In the genomic region with DNA sequence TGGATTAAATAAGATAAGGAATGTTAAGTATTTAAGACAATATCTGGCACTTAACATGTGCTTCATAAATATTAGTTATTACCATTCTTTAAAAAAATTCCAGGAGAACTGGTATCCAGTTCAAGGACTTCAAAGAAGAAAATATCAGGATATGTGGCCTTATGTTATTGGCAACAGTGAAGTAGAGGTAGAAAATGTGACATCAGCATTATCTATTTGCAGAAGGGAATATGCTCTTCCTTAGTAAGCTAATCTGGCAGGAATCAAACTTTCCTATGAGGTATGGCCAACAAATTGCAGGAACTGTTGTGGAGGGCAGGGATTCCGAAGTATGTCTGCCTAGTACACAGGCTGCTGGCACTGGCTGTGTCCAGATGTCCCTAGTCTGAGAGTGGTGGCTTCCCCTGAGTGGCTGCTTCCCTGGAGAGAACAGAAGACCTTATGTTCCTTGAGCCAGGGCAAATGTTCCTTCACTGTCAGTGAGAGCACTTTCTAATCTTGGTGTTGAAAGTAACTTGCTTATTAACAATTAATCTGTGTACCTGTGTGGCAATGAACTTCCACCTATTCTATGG, we compare ENCODE assay signal across 23 cellular contexts.
"Had no signal": no experiment of that assay in that cellular context is flagged by ENCODE, and none has a peak within 500 bp of the region (broad histone marks: within the 10 kb centered on the region; RNA-seq: fewer than 3 reads in every experiment).

No MANE protein-coding gene starts in this region.

- H3K4me3 Mint-ChIP-seq: naive B cell; nephron progenitor cell; stimulated activated memory B cell treated with anti-CD40 and anti-IgM and Interleukin-4, amounts not matched to agents 10 μg/mL and 1 μg/mL and 100 μg/mL, for 72 hours; stimulated activated naive CD8-positive, alpha-beta T cell treated with anti-CD3 and anti-CD28 coated beads, Interleukin-15, Interleukin-2, amounts not matched to agents 100 ng/mL and 50 ng/mL, for 24 hours had no signal

- H3K9me3 ChIP-seq: heart right ventricle, psoas muscle, tibial artery, upper lobe of right lung, vagina had no signal

- H3K27me3 ChIP-seq: heart right ventricle, spleen, tibial artery, upper lobe of right lung, vagina had no signal

- H3K27ac Mint-ChIP-seq: naive B cell; nephron progenitor cell; stimulated activated memory B cell treated with anti-CD40 and anti-IgM and Interleukin-4, amounts not matched to agents 10 μg/mL and 1 μg/mL and 100 μg/mL, for 72 hours; stimulated activated naive CD8-positive, alpha-beta T cell treated with anti-CD3 and anti-CD28 coated beads, Interleukin-15, Interleukin-2, amounts not matched to agents 100 ng/mL and 50 ng/mL, for 24 hours had no signal

- H3K4me1 ChIP-seq: heart right ventricle, parathyroid adenoma, psoas muscle, spleen, tibial artery, upper lobe of right lung, vagina had no signal

- H3K27me3 Mint-ChIP-seq: naive B cell; stimulated activated memory B cell treated with anti-CD40 and anti-IgM and Interleukin-4, amounts not matched to agents 10 μg/mL and 1 μg/mL and 100 μg/mL, for 72 hours; stimulated activated naive CD8-positive, alpha-beta T cell treated with anti-CD3 and anti-CD28 coated beads, Interleukin-15, Interleukin-2, amounts not matched to agents 100 ng/mL and 50 ng/mL, for 24 hours had no signal

- H3K4me1 Mint-ChIP-seq: naive B cell; stimulated activated memory B cell treated with anti-CD40 and anti-IgM and Interleukin-4, amounts not matched to agents 10 μg/mL and 1 μg/mL and 100 μg/mL, for 72 hours had no signal

- H3K27ac ChIP-seq: dorsolateral prefrontal cortex, heart right ventricle, parathyroid adenoma, psoas muscle, spleen, tibial artery, upper lobe of right lung, vagina had no signal

- FAIRE-seq: frontal cortex, islet of Langerhans had no signal

- H3K4me3 ChIP-seq: dorsolateral prefrontal cortex, heart right ventricle, psoas muscle, spleen, tibial artery, upper lobe of right lung, vagina had no signal

- H3K79me2 ChIP-seq: parathyroid adenoma had no signal

- H3K36me3 ChIP-seq: heart right ventricle, spleen, tibial artery, upper lobe of right lung, vagina had no signal

- H3K36me3 Mint-ChIP-seq: naive B cell; stimulated activated memory B cell treated with anti-CD40 and anti-IgM and Interleukin-4, amounts not matched to agents 10 μg/mL and 1 μg/mL and 100 μg/mL, for 72 hours had no signal

- DNase-seq: dorsolateral prefrontal cortex; effector CD8-positive, alpha-beta T cell; heart right ventricle; hypothalamus; kidney glomerular epithelial cell; mesendoderm; naive B cell; nephron progenitor cell; psoas muscle; retina; spleen; stimulated activated CD4-positive, alpha-beta T cell treated with anti-CD3 and anti-CD28 coated beads, Interleukin-15, amount 100 ng/mL, for 24 hours; stimulated activated CD4-positive, alpha-beta T cell treated with anti-CD3 and anti-CD28 coated beads, Interleukin-1b, Interleukin-23, amount 100 ng/mL, for 48 hours; stimulated activated CD4-positive, alpha-beta T cell treated with anti-CD3 and anti-CD28 coated beads, Interleukin-4, amount 100 ng/mL, for 24 hours; tibial artery; upper lobe of right lung had no signal

- ATAC-seq: heart right ventricle; psoas muscle; sciatic nerve; stimulated activated memory B cell treated with anti-CD40 and anti-IgM and Interleukin-4, amounts not matched to agents 10 μg/mL and 1 μg/mL and 100 μg/mL, for 72 hours; upper lobe of right lung had no signal

- H2AFZ ChIP-seq: parathyroid adenoma had no signal

- H3K9ac ChIP-seq: parathyroid adenoma had no signal

- H3K9me3 Mint-ChIP-seq: nephron progenitor cell had no signal
